12 cellular contexts compared by ENCODE assay signal in the genomic region with DNA sequence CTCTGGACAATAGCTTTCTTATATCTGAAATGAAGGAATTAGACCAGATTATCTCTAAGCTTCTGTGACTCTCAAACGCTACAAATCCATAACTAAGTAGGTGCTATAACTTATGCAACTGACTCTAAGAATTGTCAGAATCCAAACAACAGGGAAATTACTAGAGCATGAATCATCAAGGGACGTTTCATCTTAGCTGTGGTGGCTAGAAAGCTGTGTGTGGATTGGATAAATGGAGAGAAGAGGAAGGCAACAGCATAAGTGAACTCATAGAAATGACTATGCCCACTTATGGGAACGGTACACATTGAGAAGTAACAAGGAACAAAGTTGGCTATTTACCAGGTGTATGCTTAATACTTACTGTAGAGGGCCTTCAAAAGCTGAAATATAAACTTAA.
DNase-seq lines count a peak whose midpoint lies in the region; FAIRE-seq and TF ChIP-seq lines count a peak whose summit lies in the region.
"Had no signal": no experiment of that assay in that cellular context is flagged by ENCODE, and none has a peak within 500 bp of the region (broad histone marks: within the 10 kb centered on the region; RNA-seq: fewer than 3 reads in every experiment).

No MANE protein-coding gene starts in this region.

- H3K4me1 Mint-ChIP-seq in CD4-positive, alpha-beta memory T cell = peaks cover 0 to 6% (median 0%) of the 10 kb centered on the region in 4 donors
- H3K4me1 Mint-ChIP-seq: naive thymus-derived CD4-positive, alpha-beta T cell had no signal

- H3K27ac Mint-ChIP-seq in CD4-positive, alpha-beta memory T cell = no peak overlapping the region
- H3K27ac Mint-ChIP-seq: naive thymus-derived CD4-positive, alpha-beta T cell had no signal

- H3K27ac ChIP-seq in RWPE1 = no peak overlapping the region
- H3K27ac ChIP-seq in CD4-positive, alpha-beta memory T cell (ENCODE audit: low read depth, low read length) = no peak overlapping the region

- H3K9me3 ChIP-seq in CD4-positive, alpha-beta memory T cell (ENCODE audit: control insufficient read depth in 1 of 2, low read length in 2 of 2) = no peaks in the 10 kb centered on the region

- H3K4me3 Mint-ChIP-seq in CD4-positive, alpha-beta memory T cell = no peak overlapping the region
- H3K4me3 Mint-ChIP-seq: naive thymus-derived CD4-positive, alpha-beta T cell had no signal

- H3K27me3 ChIP-seq in CD4-positive, alpha-beta memory T cell (ENCODE audit: insufficient read depth, low read length) = no peaks in the 10 kb centered on the region

- no peak overlapping the region for H3K4me3 ChIP-seq in fibroblast of pulmonary artery (replicated peaks; ENCODE audit: low read depth, low read length)
- H3K4me3 ChIP-seq in CD4-positive, alpha-beta memory T cell (ENCODE audit: low read length in 2 of 2) = no peak overlapping the region

- intact Hi-C loops in CD4-positive, alpha-beta memory T cell (cut with micrococcal nuclease) = no loop called here

- CTCF ChIA-PET in RWPE1 (lab: Yijun Ruan, JAX) = no interaction called here
- CTCF ChIA-PET in CD4-positive, alpha-beta memory T cell (lab: Charles Lee; ENCODE audit: partially characterized antibody) = no interaction called here

- no peaks in the 10 kb centered on the region for H3K36me3 Mint-ChIP-seq in CD4-positive, alpha-beta memory T cell
- H3K36me3 Mint-ChIP-seq: naive thymus-derived CD4-positive, alpha-beta T cell had no signal

- POLR2A ChIA-PET in RWPE1 (lab: Yijun Ruan, JAX; ENCODE audit: low non-redundant PET) = interaction anchor here (0.7 kb wide), 1 partner anchor 17 kb away, joined by 3 read pairs; no protein-coding TSS in a partner anchor
- POLR2A ChIA-PET in CD4-positive, alpha-beta memory T cell (lab: Charles Lee; ENCODE audit: partially characterized antibody) = no interaction called here

- H3K36me3 ChIP-seq in CD4-positive, alpha-beta memory T cell (ENCODE audit: insufficient read depth, low read length) = no peaks in the 10 kb centered on the region

- FAIRE-seq in urothelium cell line (lab: Jason Lieb, UNC) = no peak

- peaks cover 0 to 2% of the 10 kb centered on the region in 2 donors for H3K27me3 Mint-ChIP-seq in CD4-positive, alpha-beta memory T cell

- no peaks in the 10 kb centered on the region for H3K4me1 ChIP-seq in CD4-positive, alpha-beta memory T cell (ENCODE audit: insufficient read depth, low read length)

- peaks cover 0 to 4% (median 0%) of the 10 kb centered on the region in 8 donors for H3K9me3 Mint-ChIP-seq in CD4-positive, alpha-beta memory T cell

- TF ChIP-seq CTCF in RWPE1 (conservative IDR thresholded peaks at IDR 0.05; ENCODE audit: low read depth) (no peak), fibroblast of pulmonary artery (IDR thresholded peaks at IDR 0.05; ENCODE audit: low read length, missing control alignments) (no peak)

- DNase-seq in NCI-H82 (lab: John Stamatoyannopoulos, UW) = peak; percentile 17
- DNase-seq in NCI-H82 treated with DMSO at 0.1 percent for 48 hours (lab: John Stamatoyannopoulos, UW; ENCODE audit: unreplicated experiment) = no peak
- peak; percentile 41 for DNase-seq in RWPE1 (ENCODE audit: low spot score)
- DNase-seq in fibroblast of pulmonary artery (ENCODE audit: low read depth) = peak; percentile 90
- peak; percentile 56 for DNase-seq in urothelium cell line (ENCODE audit: low spot score)
- no peak for DNase-seq in iPS-NIHi7 (ENCODE audit: extremely low spot score)
- no peak for DNase-seq in SKM-1 (lab: John Stamatoyannopoulos, UW; ENCODE audit: unreplicated experiment)
- no peak for DNase-seq in CD4-positive, alpha-beta memory T cell
- DNase-seq: 8988T; cortex of kidney; naive thymus-derived CD4-positive, alpha-beta T cell; NCI-H1694 treated with DMSO at 0.1 percent for 48 hours had no signal

Comparison
In these comparisons a context has a peak if more than half of its experiments do, and no peak if none do; other contexts are left out.
1. DNase-seq: peak in NCI-H82 (single experiment), RWPE1 (single experiment), fibroblast of pulmonary artery (single experiment) and urothelium cell line (single experiment); none in NCI-H82 treated with DMSO at 0.1 percent for 48 hours (single experiment), iPS-NIHi7 (single experiment), SKM-1 (single experiment) and CD4-positive, alpha-beta memory T cell (0 of 5).